Comparison of ENCODE assay signal across 8 cellular contexts in the genomic region with DNA sequence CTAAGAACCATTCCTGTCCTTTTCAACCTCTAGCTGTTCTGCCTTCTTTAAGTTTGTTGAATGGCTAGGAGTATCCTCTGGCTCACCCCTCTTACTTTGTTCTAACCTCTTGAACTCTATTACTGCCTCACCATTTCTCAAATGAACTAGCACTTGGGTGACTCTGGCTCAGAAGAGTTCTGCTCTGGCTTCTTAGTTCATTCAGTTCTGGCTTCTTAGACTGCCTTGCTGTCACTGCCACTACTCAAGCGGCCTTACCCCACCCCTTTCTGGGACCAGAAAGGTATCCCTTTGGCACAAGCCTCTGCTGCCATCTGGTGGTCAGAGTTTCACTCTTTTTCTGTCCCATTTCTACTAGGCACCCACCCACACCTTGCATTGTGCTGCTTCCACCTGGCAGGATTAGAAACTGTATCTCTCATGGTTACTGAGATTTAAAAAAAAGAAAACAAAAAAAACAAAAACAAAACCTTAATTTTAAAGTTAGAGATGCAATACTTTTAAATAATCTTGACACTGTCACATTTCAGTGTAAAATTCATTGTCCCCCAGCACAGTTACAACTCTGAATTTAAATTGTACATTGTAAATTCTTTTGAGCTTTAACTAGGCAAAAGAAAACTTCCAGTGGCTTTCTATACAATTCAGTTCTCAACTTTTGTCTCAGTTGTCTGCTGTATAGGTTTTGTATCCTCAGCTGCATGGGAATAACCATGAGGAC. TPM values are rescaled to one million over a fixed set of nuclear protein-coding genes. Genes with fewer than 3 reads are reported as not detected.
DNase-seq lines count a peak whose midpoint lies in the region; ATAC-seq, FAIRE-seq and TF ChIP-seq lines count a peak whose summit lies in the region.

No MANE protein-coding gene starts in this region.

- peak; percentile 87 for TF ChIP-seq CTCF in progenitor cell of endocrine pancreas (IDR thresholded peaks at IDR 0.05; ENCODE audit: unreplicated experiment)

- DNase-seq in GM12892 (ENCODE audit: insufficient read length) (no peak), NCI-H1092 treated with DMSO at 0.1 percent for 48 hours (lab: John Stamatoyannopoulos, UW) (peak; percentile 40), Right ventricle myocardium inferior (ENCODE audit: missing footprints) (peak; percentile 78), progenitor cell of endocrine pancreas (ENCODE audit: low spot score, unreplicated experiment) (peak; percentile 82), DMS79 (lab: John Stamatoyannopoulos, UW) (no peak)
- DNase-seq in activated naive CD8-positive, alpha-beta T cell treated with anti-CD3 and anti-CD28 coated beads for 36 hours = peak; percentile 57

- intact Hi-C loops in Right ventricle myocardium inferior (cut with DNase I) = loop anchor here (2.0 to 10.0 kb wide), 2 partner anchors 281 to 459 kb away; a partner anchor contains a TSS

- peak; percentile 85 for FAIRE-seq in GM12892 (lab: Jason Lieb, UNC)

- H3K27ac Mint-ChIP-seq in activated naive CD8-positive, alpha-beta T cell treated with anti-CD3 and anti-CD28 coated beads for 36 hours = peak overlapping the region; percentile 38
- H3K27ac Mint-ChIP-seq in progenitor cell of endocrine pancreas = no peak overlapping the region

- no peak for TF ChIP-seq POLR2A in GM12892 (IDR thresholded peaks at IDR 0.05; ENCODE audit: low read depth, low read length)

- peaks cover 18% of the 10 kb centered on the region for H3K9me3 Mint-ChIP-seq in activated naive CD8-positive, alpha-beta T cell treated with anti-CD3 and anti-CD28 coated beads for 36 hours
- peaks cover 17% of the 10 kb centered on the region for H3K9me3 Mint-ChIP-seq in progenitor cell of endocrine pancreas (ENCODE audit: low read depth)

- H3K4me1 Mint-ChIP-seq in activated naive CD8-positive, alpha-beta T cell treated with anti-CD3 and anti-CD28 coated beads for 36 hours = no peaks in the 10 kb centered on the region
- peaks cover 4% of the 10 kb centered on the region for H3K4me1 Mint-ChIP-seq in progenitor cell of endocrine pancreas (ENCODE audit: low read depth)

- H3K36me3 Mint-ChIP-seq in activated naive CD8-positive, alpha-beta T cell treated with anti-CD3 and anti-CD28 coated beads for 36 hours = peaks cover 3% of the 10 kb centered on the region
- no peaks in the 10 kb centered on the region for H3K36me3 Mint-ChIP-seq in progenitor cell of endocrine pancreas (ENCODE audit: insufficient read depth)

- H3K4me3 Mint-ChIP-seq in activated naive CD8-positive, alpha-beta T cell treated with anti-CD3 and anti-CD28 coated beads for 36 hours = no peak overlapping the region
- H3K4me3 Mint-ChIP-seq in progenitor cell of endocrine pancreas (ENCODE audit: low read depth) = no peak overlapping the region

- ATAC-seq in HG02623 (IDR thresholded peaks at IDR 0.05; ENCODE audit: unreplicated experiment) (peak; percentile 89), SK-N-SH treated with all-trans-retinoic acid at 6 μM for 48 hours (peak; percentile 100), Right ventricle myocardium inferior (peak; percentile 94)

- no peaks in the 10 kb centered on the region for H3K27me3 Mint-ChIP-seq in activated naive CD8-positive, alpha-beta T cell treated with anti-CD3 and anti-CD28 coated beads for 36 hours
- H3K27me3 Mint-ChIP-seq in progenitor cell of endocrine pancreas = no peaks in the 10 kb centered on the region

TF ChIP-seq in SK-N-SH treated with all-trans-retinoic acid at 6 μM for 48 hours, 23 proteins besides CTCF, POLR2A, EP300 and RAD21:
- TF ChIP-seq ZNF565 (CRISPR knock-in tag; conservative IDR thresholded peaks at IDR 0.05; ENCODE audit: low read depth) (no peak), ISL1 (CRISPR knock-in tag; IDR thresholded peaks at IDR 0.05) (no peak), CSDC2 (CRISPR knock-in tag; IDR thresholded peaks at IDR 0.05) (no peak), BACH2 (CRISPR knock-in tag; IDR thresholded peaks at IDR 0.05; ENCODE audit: borderline replicate concordance) (no peak), ZFP3 (CRISPR knock-in tag; IDR thresholded peaks at IDR 0.05) (no peak), ZFP30 (CRISPR knock-in tag; IDR thresholded peaks at IDR 0.05) (no peak), TCF4 (CRISPR knock-in tag; IDR thresholded peaks at IDR 0.05; ENCODE audit: borderline replicate concordance) (no peak), PPARA (CRISPR knock-in tag; IDR thresholded peaks at IDR 0.05; ENCODE audit: borderline replicate concordance) (no peak), ZNF8 (CRISPR knock-in tag; IDR thresholded peaks at IDR 0.05) (no peak), OSR1 (CRISPR knock-in tag; IDR thresholded peaks at IDR 0.05) (no peak)
- TF ChIP-seq, protein P1, sequence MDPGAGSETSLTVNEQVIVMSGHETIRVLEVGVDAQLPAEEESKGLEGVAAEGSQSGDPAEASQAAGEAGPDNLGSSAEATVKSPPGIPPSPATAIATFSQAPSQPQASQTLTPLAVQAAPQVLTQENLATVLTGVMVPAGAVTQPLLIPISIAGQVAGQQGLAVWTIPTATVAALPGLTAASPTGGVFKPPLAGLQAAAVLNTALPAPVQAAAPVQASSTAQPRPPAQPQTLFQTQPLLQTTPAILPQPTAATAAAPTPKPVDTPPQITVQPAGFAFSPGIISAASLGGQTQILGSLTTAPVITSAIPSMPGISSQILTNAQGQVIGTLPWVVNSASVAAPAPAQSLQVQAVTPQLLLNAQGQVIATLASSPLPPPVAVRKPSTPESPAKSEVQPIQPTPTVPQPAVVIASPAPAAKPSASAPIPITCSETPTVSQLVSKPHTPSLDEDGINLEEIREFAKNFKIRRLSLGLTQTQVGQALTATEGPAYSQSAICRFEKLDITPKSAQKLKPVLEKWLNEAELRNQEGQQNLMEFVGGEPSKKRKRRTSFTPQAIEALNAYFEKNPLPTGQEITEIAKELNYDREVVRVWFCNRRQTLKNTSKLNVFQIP (CRISPR knock-in tag; IDR thresholded peaks at IDR 0.05; ENCODE audit: borderline replicate concordance, low read depth) = no peak
- TF ChIP-seq, protein P2, sequence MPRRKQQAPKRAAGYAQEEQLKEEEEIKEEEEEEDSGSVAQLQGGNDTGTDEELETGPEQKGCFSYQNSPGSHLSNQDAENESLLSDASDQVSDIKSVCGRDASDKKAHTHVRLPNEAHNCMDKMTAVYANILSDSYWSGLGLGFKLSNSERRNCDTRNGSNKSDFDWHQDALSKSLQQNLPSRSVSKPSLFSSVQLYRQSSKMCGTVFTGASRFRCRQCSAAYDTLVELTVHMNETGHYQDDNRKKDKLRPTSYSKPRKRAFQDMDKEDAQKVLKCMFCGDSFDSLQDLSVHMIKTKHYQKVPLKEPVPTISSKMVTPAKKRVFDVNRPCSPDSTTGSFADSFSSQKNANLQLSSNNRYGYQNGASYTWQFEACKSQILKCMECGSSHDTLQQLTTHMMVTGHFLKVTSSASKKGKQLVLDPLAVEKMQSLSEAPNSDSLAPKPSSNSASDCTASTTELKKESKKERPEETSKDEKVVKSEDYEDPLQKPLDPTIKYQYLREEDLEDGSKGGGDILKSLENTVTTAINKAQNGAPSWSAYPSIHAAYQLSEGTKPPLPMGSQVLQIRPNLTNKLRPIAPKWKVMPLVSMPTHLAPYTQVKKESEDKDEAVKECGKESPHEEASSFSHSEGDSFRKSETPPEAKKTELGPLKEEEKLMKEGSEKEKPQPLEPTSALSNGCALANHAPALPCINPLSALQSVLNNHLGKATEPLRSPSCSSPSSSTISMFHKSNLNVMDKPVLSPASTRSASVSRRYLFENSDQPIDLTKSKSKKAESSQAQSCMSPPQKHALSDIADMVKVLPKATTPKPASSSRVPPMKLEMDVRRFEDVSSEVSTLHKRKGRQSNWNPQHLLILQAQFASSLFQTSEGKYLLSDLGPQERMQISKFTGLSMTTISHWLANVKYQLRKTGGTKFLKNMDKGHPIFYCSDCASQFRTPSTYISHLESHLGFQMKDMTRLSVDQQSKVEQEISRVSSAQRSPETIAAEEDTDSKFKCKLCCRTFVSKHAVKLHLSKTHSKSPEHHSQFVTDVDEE (CRISPR knock-in tag; IDR thresholded peaks at IDR 0.05) = no peak
- TF ChIP-seq, protein P3, sequence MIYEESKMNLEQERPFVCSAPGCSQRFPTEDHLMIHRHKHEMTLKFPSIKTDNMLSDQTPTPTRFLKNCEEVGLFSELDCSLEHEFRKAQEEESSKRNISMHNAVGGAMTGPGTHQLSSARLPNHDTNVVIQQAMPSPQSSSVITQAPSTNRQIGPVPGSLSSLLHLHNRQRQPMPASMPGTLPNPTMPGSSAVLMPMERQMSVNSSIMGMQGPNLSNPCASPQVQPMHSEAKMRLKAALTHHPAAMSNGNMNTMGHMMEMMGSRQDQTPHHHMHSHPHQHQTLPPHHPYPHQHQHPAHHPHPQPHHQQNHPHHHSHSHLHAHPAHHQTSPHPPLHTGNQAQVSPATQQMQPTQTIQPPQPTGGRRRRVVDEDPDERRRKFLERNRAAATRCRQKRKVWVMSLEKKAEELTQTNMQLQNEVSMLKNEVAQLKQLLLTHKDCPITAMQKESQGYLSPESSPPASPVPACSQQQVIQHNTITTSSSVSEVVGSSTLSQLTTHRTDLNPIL (CRISPR knock-in tag; IDR thresholded peaks at IDR 0.05; ENCODE audit: low read depth) = no peak
- TF ChIP-seq, protein P4, sequence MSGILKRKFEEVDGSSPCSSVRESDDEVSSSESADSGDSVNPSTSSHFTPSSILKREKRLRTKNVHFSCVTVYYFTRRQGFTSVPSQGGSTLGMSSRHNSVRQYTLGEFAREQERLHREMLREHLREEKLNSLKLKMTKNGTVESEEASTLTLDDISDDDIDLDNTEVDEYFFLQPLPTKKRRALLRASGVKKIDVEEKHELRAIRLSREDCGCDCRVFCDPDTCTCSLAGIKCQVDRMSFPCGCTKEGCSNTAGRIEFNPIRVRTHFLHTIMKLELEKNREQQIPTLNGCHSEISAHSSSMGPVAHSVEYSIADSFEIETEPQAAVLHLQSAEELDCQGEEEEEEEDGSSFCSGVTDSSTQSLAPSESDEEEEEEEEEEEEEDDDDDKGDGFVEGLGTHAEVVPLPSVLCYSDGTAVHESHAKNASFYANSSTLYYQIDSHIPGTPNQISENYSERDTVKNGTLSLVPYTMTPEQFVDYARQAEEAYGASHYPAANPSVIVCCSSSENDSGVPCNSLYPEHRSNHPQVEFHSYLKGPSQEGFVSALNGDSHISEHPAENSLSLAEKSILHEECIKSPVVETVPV (CRISPR knock-in tag; IDR thresholded peaks at IDR 0.05) = no peak

RNA-seq across cellular contexts. Expression of a gene that starts 6.9 kb away (rescaled TPM):
- 3.3 TPM for polyA plus RNA-seq in GM12892 (2012; ENCODE audit: missing spikeins)
- under 1 TPM; 0.12 to 0.41 TPM for total RNA-seq in activated naive CD8-positive, alpha-beta T cell treated with anti-CD3 and anti-CD28 coated beads for 36 hours
- 7.1 TPM for total RNA-seq in Right ventricle myocardium inferior
- total RNA-seq in progenitor cell of endocrine pancreas = 0.17 and 0.44 TPM in 2 replicates

Comparison
In these comparisons a context has a peak if more than half of its experiments do, and no peak if none do; other contexts are left out.
1. DNase-seq: peak in NCI-H1092 treated with DMSO at 0.1 percent for 48 hours (single experiment), activated naive CD8-positive, alpha-beta T cell treated with anti-CD3 and anti-CD28 coated beads for 36 hours (single experiment), Right ventricle myocardium inferior (single experiment) and progenitor cell of endocrine pancreas (single experiment); none in GM12892 (single experiment) and DMS79 (single experiment).
2. Peak in every context shown above with its lines, with median percentiles within 50 percentile points of each other: ATAC-seq.